12 cellular contexts compared by ENCODE assay signal in genomic region chrX:98357146-98357545, GRCh38.
"Had no signal": no experiment of that assay in that cellular context is flagged by ENCODE, and none has a peak within 500 bp of the region (broad histone marks: within the 10 kb centered on the region; RNA-seq: fewer than 3 reads in every experiment).

No MANE protein-coding gene starts in this region.

- ATAC-seq: natural killer cell treated with Interleukin-12 subunit alpha and Interleukin-12 subunit beta and Interleukin-15 and Interleukin-18, amount 100 ng/mL, for 72 hours; psoas muscle; right lobe of liver had no signal

- H3K27me3 ChIP-seq: right lobe of liver, suprapubic skin had no signal

- DNase-seq: activated CD4-positive, alpha-beta T cell treated with anti-CD3 and anti-CD28 coated beads, Interleukin-2, amount 50 U/mL, for 1 hour; activated naive CD8-positive, alpha-beta T cell treated with anti-CD3 and anti-CD28 coated beads for 36 hours; cerebellar nuclear complex; effector CD8-positive, alpha-beta T cell; foreskin fibroblast; mesendoderm; occipital lobe; psoas muscle; right lobe of liver; T-helper 9 cell had no signal

- H3K27ac ChIP-seq: psoas muscle, right lobe of liver, suprapubic skin had no signal

- H3K4me1 ChIP-seq: psoas muscle, right lobe of liver, suprapubic skin had no signal
